1 cellular context compared by ENCODE assay signal in the genomic region with DNA sequence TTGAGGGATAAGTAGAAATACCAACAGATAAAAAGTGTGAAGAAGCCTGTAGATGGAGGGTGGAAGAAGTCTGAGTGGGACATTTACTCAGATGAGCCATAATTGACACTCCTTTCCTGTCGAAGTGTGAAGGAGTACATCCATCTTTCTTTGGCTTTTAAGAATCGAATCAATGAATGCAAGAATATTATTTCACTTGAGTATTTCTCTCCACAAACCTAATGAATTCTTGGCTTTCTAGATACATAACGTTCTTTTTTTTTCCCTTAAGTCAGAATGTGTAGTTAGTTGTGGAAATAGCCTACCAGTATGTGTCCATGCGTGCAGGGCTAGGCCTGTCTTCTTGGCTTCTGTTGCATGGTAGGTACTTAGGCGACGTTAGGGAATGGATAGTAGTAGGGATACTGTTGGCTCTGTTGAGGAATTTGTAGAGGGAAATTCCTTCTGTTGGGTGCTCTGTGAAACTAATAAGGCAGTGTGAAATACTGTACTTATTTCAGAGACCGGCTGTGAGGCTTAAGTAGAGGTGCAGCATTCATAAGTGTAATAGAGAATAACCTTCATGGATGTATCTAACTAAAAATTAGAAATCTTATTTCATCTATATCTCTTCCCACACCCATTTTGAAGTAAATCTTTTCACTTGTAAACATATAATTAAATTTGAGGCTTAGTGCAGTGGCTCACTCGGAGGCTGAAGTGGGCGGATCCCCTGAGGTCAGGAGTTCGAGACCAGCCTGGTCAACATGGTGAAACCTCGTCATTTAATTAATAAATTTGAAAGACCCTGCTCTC.
TF ChIP-seq lines count a peak whose summit lies in the region.

No MANE protein-coding gene starts in this region.

TF ChIP-seq in neural cell, 6 proteins besides CTCF, POLR2A, EP300 and RAD21 (continued from another document):
- TF ChIP-seq, protein P1, sequence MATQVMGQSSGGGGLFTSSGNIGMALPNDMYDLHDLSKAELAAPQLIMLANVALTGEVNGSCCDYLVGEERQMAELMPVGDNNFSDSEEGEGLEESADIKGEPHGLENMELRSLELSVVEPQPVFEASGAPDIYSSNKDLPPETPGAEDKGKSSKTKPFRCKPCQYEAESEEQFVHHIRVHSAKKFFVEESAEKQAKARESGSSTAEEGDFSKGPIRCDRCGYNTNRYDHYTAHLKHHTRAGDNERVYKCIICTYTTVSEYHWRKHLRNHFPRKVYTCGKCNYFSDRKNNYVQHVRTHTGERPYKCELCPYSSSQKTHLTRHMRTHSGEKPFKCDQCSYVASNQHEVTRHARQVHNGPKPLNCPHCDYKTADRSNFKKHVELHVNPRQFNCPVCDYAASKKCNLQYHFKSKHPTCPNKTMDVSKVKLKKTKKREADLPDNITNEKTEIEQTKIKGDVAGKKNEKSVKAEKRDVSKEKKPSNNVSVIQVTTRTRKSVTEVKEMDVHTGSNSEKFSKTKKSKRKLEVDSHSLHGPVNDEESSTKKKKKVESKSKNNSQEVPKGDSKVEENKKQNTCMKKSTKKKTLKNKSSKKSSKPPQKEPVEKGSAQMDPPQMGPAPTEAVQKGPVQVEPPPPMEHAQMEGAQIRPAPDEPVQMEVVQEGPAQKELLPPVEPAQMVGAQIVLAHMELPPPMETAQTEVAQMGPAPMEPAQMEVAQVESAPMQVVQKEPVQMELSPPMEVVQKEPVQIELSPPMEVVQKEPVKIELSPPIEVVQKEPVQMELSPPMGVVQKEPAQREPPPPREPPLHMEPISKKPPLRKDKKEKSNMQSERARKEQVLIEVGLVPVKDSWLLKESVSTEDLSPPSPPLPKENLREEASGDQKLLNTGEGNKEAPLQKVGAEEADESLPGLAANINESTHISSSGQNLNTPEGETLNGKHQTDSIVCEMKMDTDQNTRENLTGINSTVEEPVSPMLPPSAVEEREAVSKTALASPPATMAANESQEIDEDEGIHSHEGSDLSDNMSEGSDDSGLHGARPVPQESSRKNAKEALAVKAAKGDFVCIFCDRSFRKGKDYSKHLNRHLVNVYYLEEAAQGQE (IDR thresholded peaks at IDR 0.05; ENCODE audit: borderline replicate concordance): no peak
- TF ChIP-seq SMC3 (conservative IDR thresholded peaks at IDR 0.05; ENCODE audit: poor library complexity) (no peak), TAF1 (IDR thresholded peaks at IDR 0.05; ENCODE audit: low read depth) (no peak), POLR2AphosphoS5 (IDR thresholded peaks at IDR 0.05) (no peak)
